In the genomic region with DNA sequence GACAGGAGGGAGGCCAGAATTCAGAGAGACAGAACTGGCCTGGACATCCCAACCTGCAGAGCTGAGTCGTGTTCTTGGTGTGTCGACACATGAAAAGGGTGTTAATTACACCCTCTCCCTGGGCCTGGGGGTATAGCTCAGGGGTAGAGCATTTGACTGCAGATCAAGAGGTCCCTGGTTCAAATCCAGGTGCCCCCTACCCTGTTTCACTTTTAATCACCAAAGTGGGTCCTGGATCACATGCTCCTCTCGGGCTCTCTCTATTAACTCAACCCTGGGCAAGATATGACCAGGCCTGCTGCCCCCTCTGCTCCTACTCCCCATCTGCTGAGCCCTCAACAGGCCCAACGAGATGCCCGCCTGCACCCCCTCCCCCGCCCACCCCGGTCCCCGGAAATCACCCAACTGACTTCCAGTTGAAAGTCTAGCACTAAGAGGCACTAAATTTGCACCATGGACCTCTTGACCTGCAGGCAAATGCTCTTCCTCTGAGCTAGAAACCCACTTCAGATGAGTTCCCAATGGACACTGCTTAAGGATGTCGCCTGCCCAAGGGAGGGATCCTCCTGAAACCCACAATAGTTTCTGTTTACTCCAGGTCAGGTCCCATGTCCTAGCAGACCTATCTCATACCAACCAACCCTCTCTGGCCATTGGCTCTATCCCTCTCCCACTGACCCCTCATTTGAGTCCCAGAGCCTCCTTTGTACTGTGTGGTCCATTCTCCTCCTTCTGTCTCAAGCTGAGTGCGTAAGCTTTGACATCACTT, we compare ENCODE assay signal across 12 cellular contexts.
DNase-seq lines count a peak whose midpoint lies in the region; ATAC-seq lines count a peak whose summit lies in the region.
"Had no signal": no experiment of that assay in that cellular context is flagged by ENCODE, and none has a peak within 500 bp of the region (broad histone marks: within the 10 kb centered on the region; RNA-seq: fewer than 3 reads in every experiment).

No MANE protein-coding gene starts in this region.

- no peaks in the 10 kb centered on the region for H3K4me1 Mint-ChIP-seq in activated CD8-positive, alpha-beta memory T cell treated with anti-CD3 and anti-CD28 coated beads, Interleukin-2, amount 10 ng/mL, durations not matched to agents 7 days and 5 days

- no peak overlapping the region for H3K4me3 Mint-ChIP-seq in activated CD8-positive, alpha-beta memory T cell treated with anti-CD3 and anti-CD28 coated beads, Interleukin-2, amount 10 ng/mL, durations not matched to agents 7 days and 5 days
- H3K4me3 Mint-ChIP-seq: HFFc6 had no signal

- peaks cover 23% of the 10 kb centered on the region for H3K27me3 Mint-ChIP-seq in activated CD8-positive, alpha-beta memory T cell treated with anti-CD3 and anti-CD28 coated beads, Interleukin-2, amount 10 ng/mL, durations not matched to agents 7 days and 5 days

- H3K9me3 Mint-ChIP-seq in activated CD8-positive, alpha-beta memory T cell treated with anti-CD3 and anti-CD28 coated beads, Interleukin-2, amount 10 ng/mL, durations not matched to agents 7 days and 5 days (ENCODE audit: low read depth), result no peaks in the 10 kb centered on the region
- H3K9me3 Mint-ChIP-seq: activated T-helper 2 cell treated with anti-CD3 and anti-CD28 coated beads, Interferon-gamma antibody, Interleukin-2, Interleukin-4, amounts not matched to agents 10 μg/mL and 5 μg/mL and 100 μg/mL, durations not matched to agents 14 hours and 24 hours and 36 hours; HFFc6 had no signal

- CTCF ChIA-PET in activated CD8-positive, alpha-beta memory T cell treated with anti-CD3 and anti-CD28 coated beads, Interleukin-2, amount 10 ng/mL, durations not matched to agents 7 days and 5 days (lab: Charles Lee), result no interaction called here

- peak; percentile 31 for DNase-seq in activated CD4-positive, alpha-beta T cell treated with anti-CD3 and anti-CD28 coated beads for 48 hours
- DNase-seq in activated CD4-positive, alpha-beta T cell treated with anti-CD3 and anti-CD28 coated beads for 1 hour, result no peak
- DNase-seq in activated CD8-positive, alpha-beta memory T cell treated with anti-CD3 and anti-CD28 coated beads, Interleukin-2, amount 10 ng/mL, durations not matched to agents 7 days and 5 days, result peak; percentile 35
- peak; percentile 20 for DNase-seq in posterior vena cava (ENCODE audit: low spot score)
- no peak for DNase-seq in cortex of kidney (lab: John Stamatoyannopoulos, UW)
- no peak for DNase-seq in glomerular visceral epithelial cell (ENCODE audit: extremely low spot score)
- DNase-seq: effector memory CD4-positive, alpha-beta T cell; HFFc6 had no signal

- H3K36me3 Mint-ChIP-seq in activated CD8-positive, alpha-beta memory T cell treated with anti-CD3 and anti-CD28 coated beads, Interleukin-2, amount 10 ng/mL, durations not matched to agents 7 days and 5 days, result no peaks in the 10 kb centered on the region

- peak overlapping the region; percentile 29 for H3K27ac Mint-ChIP-seq in activated CD8-positive, alpha-beta memory T cell treated with anti-CD3 and anti-CD28 coated beads, Interleukin-2, amount 10 ng/mL, durations not matched to agents 7 days and 5 days
- H3K27ac Mint-ChIP-seq: activated T-helper 2 cell treated with anti-CD3 and anti-CD28 coated beads, Interferon-gamma antibody, Interleukin-2, Interleukin-4, amounts not matched to agents 10 μg/mL and 5 μg/mL and 100 μg/mL, durations not matched to agents 14 hours and 24 hours and 36 hours; HFFc6 had no signal

- intact Hi-C loops in posterior vena cava (cut with DNase I), result no loop called here

- ATAC-seq in HG03565 (IDR thresholded peaks at IDR 0.05; ENCODE audit: unreplicated experiment), result peak; percentile 46
- ATAC-seq in activated CD8-positive, alpha-beta memory T cell treated with anti-CD3 and anti-CD28 coated beads, Interleukin-2, amount 10 ng/mL, durations not matched to agents 7 days and 5 days, result no peak
- no peak for ATAC-seq in HG03025 (IDR thresholded peaks at IDR 0.05; ENCODE audit: low FRiP score, unreplicated experiment)
- ATAC-seq: GM12878 had no signal

Comparison
In these comparisons a context has a peak if more than half of its experiments do, and no peak if none do; other contexts are left out.
1. DNase-seq: peak in activated CD4-positive, alpha-beta T cell treated with anti-CD3 and anti-CD28 coated beads for 48 hours (single experiment), activated CD8-positive, alpha-beta memory T cell treated with anti-CD3 and anti-CD28 coated beads, Interleukin-2, amount 10 ng/mL, durations not matched to agents 7 days and 5 days (single experiment) and posterior vena cava (single experiment); none in activated CD4-positive, alpha-beta T cell treated with anti-CD3 and anti-CD28 coated beads for 1 hour (single experiment), cortex of kidney (single experiment) and glomerular visceral epithelial cell (single experiment).